Comparison of ENCODE assay signal across 11 cellular contexts in genomic region chr22:36409067-36409466, GRCh38. TPM values are rescaled to one million over a fixed set of nuclear protein-coding genes. Genes with fewer than 3 reads are reported as not detected.
DNase-seq lines count a peak whose midpoint lies in the region; ATAC-seq lines count a peak whose summit lies in the region.
"Had no signal": no experiment of that assay in that cellular context is flagged by ENCODE, and none has a peak within 500 bp of the region (broad histone marks: within the 10 kb centered on the region; RNA-seq: fewer than 3 reads in every experiment).

No MANE protein-coding gene starts in this region.

- no peaks in the 10 kb centered on the region for H3K36me3 Mint-ChIP-seq in activated naive CD8-positive, alpha-beta T cell treated with anti-CD3 and anti-CD28 coated beads for 36 hours
- no peaks in the 10 kb centered on the region for H3K36me3 Mint-ChIP-seq in naive thymus-derived CD4-positive, alpha-beta T cell

- H3K27me3 Mint-ChIP-seq in stimulated activated naive CD8-positive, alpha-beta T cell treated with anti-CD3 and anti-CD28 coated beads, Interleukin-15, amount 100 ng/mL, for 72 hours = no peaks in the 10 kb centered on the region
- H3K27me3 Mint-ChIP-seq in activated naive CD8-positive, alpha-beta T cell treated with anti-CD3 and anti-CD28 coated beads for 36 hours = no peaks in the 10 kb centered on the region
- H3K27me3 Mint-ChIP-seq in naive thymus-derived CD4-positive, alpha-beta T cell = no peaks in the 10 kb centered on the region

- CTCF ChIA-PET in naive thymus-derived CD4-positive, alpha-beta T cell (lab: Charles Lee) = interaction anchor here (0.8 kb wide), 1 partner anchor 62 kb away, joined by 3 read pairs; no protein-coding TSS in a partner anchor

- peak overlapping the region; percentile 55 for H3K27ac ChIP-seq in naive thymus-derived CD4-positive, alpha-beta T cell (ENCODE audit: low read depth, low read length)
- H3K27ac ChIP-seq in aorta (ENCODE audit: low read depth in 1 of 2, low read length in 2 of 2) = no peak overlapping the region

- intact Hi-C loops in naive thymus-derived CD4-positive, alpha-beta T cell (cut with micrococcal nuclease) = no loop called here
- intact Hi-C loops in aorta (cut with DNase I) = no loop called here

- H3K27me3 ChIP-seq in naive thymus-derived CD4-positive, alpha-beta T cell (ENCODE audit: control insufficient read depth in 2 of 2, insufficient read depth in 2 of 2, low read length in 2 of 2) = no peaks in the 10 kb centered on the region
- H3K27me3 ChIP-seq in aorta (ENCODE audit: control insufficient read depth in 1 of 2, insufficient read depth in 2 of 2, low read length in 1 of 2) (no peaks in the 10 kb centered on the region), MG63 (no peaks in the 10 kb centered on the region)

- no peak for DNase-seq in stimulated activated naive CD8-positive, alpha-beta T cell treated with anti-CD3 and anti-CD28 coated beads, Interleukin-15, amount 100 ng/mL, for 72 hours
- no peak for DNase-seq in stimulated activated naive CD8-positive, alpha-beta T cell treated with anti-CD3 and anti-CD28 coated beads, Interleukin-15, Interleukin-2, amounts not matched to agents 100 U/mL and 50 U/mL, for 24 hours
- no peak for DNase-seq in activated naive CD8-positive, alpha-beta T cell treated with anti-CD3 and anti-CD28 coated beads for 36 hours
- no peak for DNase-seq in naive thymus-derived CD4-positive, alpha-beta T cell
- DNase-seq in GDM1 (lab: John Stamatoyannopoulos, UW) (no peak), aorta (no peak), MG63 (no peak)
- DNase-seq: NCI-H1092, occipital lobe, T1000 had no signal

- peaks cover 42 to 48% of the 10 kb centered on the region in 2 donors for H3K4me1 ChIP-seq in naive thymus-derived CD4-positive, alpha-beta T cell (ENCODE audit: control insufficient read depth in 2 of 2, insufficient read depth in 2 of 2, low read length in 2 of 2)
- H3K4me1 ChIP-seq in aorta (ENCODE audit: control insufficient read depth in 1 of 2, insufficient read depth in 2 of 2, low read length in 2 of 2) = no peaks in the 10 kb centered on the region

- no peak for ATAC-seq in stimulated activated naive CD8-positive, alpha-beta T cell treated with anti-CD3 and anti-CD28 coated beads, Interleukin-15, amount 100 ng/mL, for 72 hours
- no peak for ATAC-seq in stimulated activated naive CD8-positive, alpha-beta T cell treated with anti-CD3 and anti-CD28 coated beads, Interleukin-15, Interleukin-2, amounts not matched to agents 100 U/mL and 50 U/mL, for 24 hours
- ATAC-seq in naive thymus-derived CD4-positive, alpha-beta T cell = no peak
- ATAC-seq in GM18520 (IDR thresholded peaks at IDR 0.05; ENCODE audit: unreplicated experiment) = no peak
- no peak for ATAC-seq in aorta (ENCODE audit: low FRiP score)

- no peak overlapping the region for H3K27ac Mint-ChIP-seq in stimulated activated naive CD8-positive, alpha-beta T cell treated with anti-CD3 and anti-CD28 coated beads, Interleukin-15, amount 100 ng/mL, for 72 hours
- peak overlapping the region; percentile 2 for H3K27ac Mint-ChIP-seq in activated naive CD8-positive, alpha-beta T cell treated with anti-CD3 and anti-CD28 coated beads for 36 hours
- peak overlapping the region; percentile 70 to 94 (median 90) for H3K27ac Mint-ChIP-seq in naive thymus-derived CD4-positive, alpha-beta T cell

- 90 to 95% methylated on average over 2 of the region's 2 CpGs for WGBS in aorta, 2 donors

- no peak overlapping the region for H3K4me3 ChIP-seq in naive thymus-derived CD4-positive, alpha-beta T cell (ENCODE audit: low read length)
- H3K4me3 ChIP-seq in aorta (ENCODE audit: low read length in 2 of 2) = no peak overlapping the region
- H3K4me3 ChIP-seq in MG63 = no peak overlapping the region

- H3K4me1 Mint-ChIP-seq in stimulated activated naive CD8-positive, alpha-beta T cell treated with anti-CD3 and anti-CD28 coated beads, Interleukin-15, amount 100 ng/mL, for 72 hours = peaks cover 58% of the 10 kb centered on the region
- peaks cover 49% of the 10 kb centered on the region for H3K4me1 Mint-ChIP-seq in activated naive CD8-positive, alpha-beta T cell treated with anti-CD3 and anti-CD28 coated beads for 36 hours
- peaks cover 28 to 71% (median 64%) of the 10 kb centered on the region in 7 donors for H3K4me1 Mint-ChIP-seq in naive thymus-derived CD4-positive, alpha-beta T cell

- H3K9me3 ChIP-seq in naive thymus-derived CD4-positive, alpha-beta T cell (ENCODE audit: control insufficient read depth in 2 of 3, low read length in 3 of 3) = no peaks in the 10 kb centered on the region
- H3K9me3 ChIP-seq in aorta (ENCODE audit: control insufficient read depth, low read length) (no peaks in the 10 kb centered on the region), MG63 (no peaks in the 10 kb centered on the region)

- H3K36me3 ChIP-seq in naive thymus-derived CD4-positive, alpha-beta T cell (ENCODE audit: control insufficient read depth in 2 of 3, insufficient read depth in 3 of 3, low read length in 3 of 3) = no peaks in the 10 kb centered on the region
- H3K36me3 ChIP-seq in aorta (ENCODE audit: control insufficient read depth in 1 of 2, insufficient read depth in 2 of 2, low read length in 1 of 2) = no peaks in the 10 kb centered on the region
- no peaks in the 10 kb centered on the region for H3K36me3 ChIP-seq in MG63

- POLR2A ChIA-PET in naive thymus-derived CD4-positive, alpha-beta T cell (lab: Charles Lee) = interaction anchor here (0.7 to 0.9 kb wide), 2 partner anchors 9 to 21 kb away, joined by 3 to 4 read pairs; partner anchors contain the start of gene MYH9

- peak overlapping the region; percentile 4 to 27 for H3K4me3 Mint-ChIP-seq in stimulated activated naive CD8-positive, alpha-beta T cell treated with anti-CD3 and anti-CD28 coated beads, Interleukin-15, amount 100 ng/mL, for 72 hours
- peak overlapping the region; percentile 14 for H3K4me3 Mint-ChIP-seq in activated naive CD8-positive, alpha-beta T cell treated with anti-CD3 and anti-CD28 coated beads for 36 hours
- peak overlapping the region in 9 of 10 donors; percentile 2 to 70 (median 30) for H3K4me3 Mint-ChIP-seq in naive thymus-derived CD4-positive, alpha-beta T cell

- no peaks in the 10 kb centered on the region for H3K9me3 Mint-ChIP-seq in stimulated activated naive CD8-positive, alpha-beta T cell treated with anti-CD3 and anti-CD28 coated beads, Interleukin-15, amount 100 ng/mL, for 72 hours
- H3K9me3 Mint-ChIP-seq in activated naive CD8-positive, alpha-beta T cell treated with anti-CD3 and anti-CD28 coated beads for 36 hours = no peaks in the 10 kb centered on the region
- no peaks in the 10 kb centered on the region for H3K9me3 Mint-ChIP-seq in naive thymus-derived CD4-positive, alpha-beta T cell

RNA-seq across cellular contexts. Expression of gene MYH9, which starts 21.3 kb away (rescaled TPM):
- 100 to 1,000 TPM; 551 to 554 TPM for total RNA-seq in activated naive CD8-positive, alpha-beta T cell treated with anti-CD3 and anti-CD28 coated beads for 36 hours
- 100 to 1,000 TPM; 650 to 900 (median 803) TPM for total RNA-seq in naive thymus-derived CD4-positive, alpha-beta T cell
- 100 to 1,000 TPM in 1 of 2 donors, 10 to 100 TPM in 1; 95.5 to 501 TPM for polyA plus RNA-seq in naive thymus-derived CD4-positive, alpha-beta T cell
- total RNA-seq in aorta = 1,000 to 10,000 TPM; 1,564 to 1,890 TPM
- polyA plus RNA-seq in aorta = 100 to 1,000 TPM; 170 to 572 TPM
- total RNA-seq in MG63 (2014; rRNA removed; shearing (Covaris generic); ENCODE audit: low replicate concordance) = 323 and 380 TPM in 2 replicates

Comparison
In these comparisons a context has a peak if more than half of its experiments do, and no peak if none do; other contexts are left out.
1. H3K27ac Mint-ChIP-seq: peak in activated naive CD8-positive, alpha-beta T cell treated with anti-CD3 and anti-CD28 coated beads for 36 hours (single experiment) and naive thymus-derived CD4-positive, alpha-beta T cell (9 of 9); none in stimulated activated naive CD8-positive, alpha-beta T cell treated with anti-CD3 and anti-CD28 coated beads, Interleukin-15, amount 100 ng/mL, for 72 hours (0 of 2).
2. Peak in every context shown above with its lines, with median percentiles within 50 percentile points of each other: H3K4me3 Mint-ChIP-seq.